Comparison of ENCODE assay signal across 8 cellular contexts in genomic region chr5:108382784-108383358, GRCh38. TPM values are rescaled to one million over a fixed set of nuclear protein-coding genes. Genes with fewer than 3 reads are reported as not detected.
DNase-seq lines count a peak whose midpoint lies in the region; TF ChIP-seq lines count a peak whose summit lies in the region.

No MANE protein-coding gene starts in this region.

- H3K9me3 ChIP-seq in ascending aorta (no peaks in the 10 kb centered on the region), stomach (no peaks in the 10 kb centered on the region)

- peak overlapping the region; percentile 100 for H3K27ac ChIP-seq in ascending aorta
- H3K27ac ChIP-seq in stomach, result peak overlapping the region; percentile 97 to 100 (median 99)

- CTCF ChIA-PET in activated naive CD4-positive, alpha-beta T cell treated with anti-CD3 and anti-CD28 coated beads for 36 hours (lab: Charles Lee), result interaction anchor here (0.6 to 1.2 kb wide), 2 partner anchors 38 to 112 kb away, joined by 3 to 4 read pairs; no protein-coding TSS in a partner anchor

- H3K4me1 ChIP-seq in ascending aorta (peaks cover 4 to 14% of the 10 kb centered on the region in 2 donors), stomach (peaks cover 12 to 33% (median 25%) of the 10 kb centered on the region in 4 donors)

- TF ChIP-seq POLR2A in stomach (IDR thresholded peaks at IDR 0.05), result no peak

- H3K4me3 Mint-ChIP-seq in activated naive CD4-positive, alpha-beta T cell treated with anti-CD3 and anti-CD28 coated beads for 36 hours, result peak overlapping the region; percentile 82

- peak overlapping the region; percentile 95 for H3K27ac Mint-ChIP-seq in activated naive CD4-positive, alpha-beta T cell treated with anti-CD3 and anti-CD28 coated beads for 36 hours

- H3K4me1 Mint-ChIP-seq in activated naive CD4-positive, alpha-beta T cell treated with anti-CD3 and anti-CD28 coated beads for 36 hours (ENCODE audit: low read depth), result peaks cover 36% of the 10 kb centered on the region

- intact Hi-C loops in activated naive CD4-positive, alpha-beta T cell treated with anti-CD3 and anti-CD28 coated beads for 36 hours (cut with micrococcal nuclease), result loop anchor here (1.0 to 5.0 kb wide), 10 partner anchors 103 to 1469 kb away; partner anchors contain the start of genes EFNA5 and MAN2A1
- intact Hi-C loops in ascending aorta (cut with DNase I), result loop anchor here (5.0 kb wide), 4 partner anchors 344 to 1029 kb away; partner anchors contain the start of genes EFNA5 and FER
- intact Hi-C loops in stomach (cut with DNase I; ENCODE audit: low total_unique reads), result no loop called here

- H3K4me3 ChIP-seq in ascending aorta (peak overlapping the region; percentile 98 to 99), stomach (peak overlapping the region; percentile 65 to 91 (median 87))

- no peak for TF ChIP-seq EP300 in stomach (IDR thresholded peaks at IDR 0.05)

- TF ChIP-seq CTCF in ascending aorta (IDR thresholded peaks at IDR 0.05) (no peak), stomach (IDR thresholded peaks at IDR 0.05) (no peak)

- H3K27me3 Mint-ChIP-seq in activated naive CD4-positive, alpha-beta T cell treated with anti-CD3 and anti-CD28 coated beads for 36 hours (ENCODE audit: low read depth), result no peaks in the 10 kb centered on the region

- H3K36me3 ChIP-seq in ascending aorta (no peaks in the 10 kb centered on the region), stomach (no peaks in the 10 kb centered on the region)

- peaks cover 6% of the 10 kb centered on the region for H3K9me3 Mint-ChIP-seq in activated naive CD4-positive, alpha-beta T cell treated with anti-CD3 and anti-CD28 coated beads for 36 hours

- H3K27me3 ChIP-seq in ascending aorta (no peaks in the 10 kb centered on the region), stomach (no peaks in the 10 kb centered on the region)

- 7 to 18% (median 10%) methylated on average over 9 of the region's 9 CpGs for WGBS in stomach, 5 donors

- DNase-seq in activated naive CD4-positive, alpha-beta T cell treated with anti-CD3 and anti-CD28 coated beads for 36 hours, result peak; percentile 13
- no peak for DNase-seq in activated naive CD4-positive, alpha-beta T cell (lab: John Stamatoyannopoulos, UW)
- DNase-seq in NAMALWA (ENCODE audit: low spot score) (peak; percentile 71), ascending aorta (ENCODE audit: low spot score in 2 of 2) (no peak), kidney glomerular epithelial cell (lab: John Stamatoyannopoulos, UW) (peak; percentile 63), stomach (no peak), NCI-H446 (lab: John Stamatoyannopoulos, UW) (no peak), superior temporal gyrus (ENCODE audit: extremely low spot score) (no peak)

- H3K36me3 Mint-ChIP-seq in activated naive CD4-positive, alpha-beta T cell treated with anti-CD3 and anti-CD28 coated beads for 36 hours (ENCODE audit: low read depth), result peaks cover 9% of the 10 kb centered on the region

RNA-seq across cellular contexts. Expression of gene FBXL17, which starts 1.0 kb away (rescaled TPM):
- 1 to 10 TPM; 3.5 to 4.3 TPM for total RNA-seq in activated naive CD4-positive, alpha-beta T cell treated with anti-CD3 and anti-CD28 coated beads for 36 hours
- 13.6 TPM for total RNA-seq in ascending aorta
- 10 to 100 TPM in 4 of 5 donors, 1 to 10 TPM in 1; 9.4 to 28.0 (median 23.8) TPM for total RNA-seq in stomach
- 10 to 100 TPM in 1 of 3 donors, 1 to 10 TPM in 2; 3.8 to 10.7 (median 6.1) TPM for polyA plus RNA-seq in stomach

Comparison
In these comparisons a context has a peak if more than half of its experiments do, and no peak if none do; other contexts are left out.
1. DNase-seq: peak in activated naive CD4-positive, alpha-beta T cell treated with anti-CD3 and anti-CD28 coated beads for 36 hours (single experiment), NAMALWA (single experiment) and kidney glomerular epithelial cell (single experiment); none in activated naive CD4-positive, alpha-beta T cell (0 of 4), ascending aorta (0 of 2), stomach (single experiment), NCI-H446 (0 of 2) and superior temporal gyrus (single experiment).